Comparison of ENCODE assay signal across 8 cellular contexts in the genomic region with DNA sequence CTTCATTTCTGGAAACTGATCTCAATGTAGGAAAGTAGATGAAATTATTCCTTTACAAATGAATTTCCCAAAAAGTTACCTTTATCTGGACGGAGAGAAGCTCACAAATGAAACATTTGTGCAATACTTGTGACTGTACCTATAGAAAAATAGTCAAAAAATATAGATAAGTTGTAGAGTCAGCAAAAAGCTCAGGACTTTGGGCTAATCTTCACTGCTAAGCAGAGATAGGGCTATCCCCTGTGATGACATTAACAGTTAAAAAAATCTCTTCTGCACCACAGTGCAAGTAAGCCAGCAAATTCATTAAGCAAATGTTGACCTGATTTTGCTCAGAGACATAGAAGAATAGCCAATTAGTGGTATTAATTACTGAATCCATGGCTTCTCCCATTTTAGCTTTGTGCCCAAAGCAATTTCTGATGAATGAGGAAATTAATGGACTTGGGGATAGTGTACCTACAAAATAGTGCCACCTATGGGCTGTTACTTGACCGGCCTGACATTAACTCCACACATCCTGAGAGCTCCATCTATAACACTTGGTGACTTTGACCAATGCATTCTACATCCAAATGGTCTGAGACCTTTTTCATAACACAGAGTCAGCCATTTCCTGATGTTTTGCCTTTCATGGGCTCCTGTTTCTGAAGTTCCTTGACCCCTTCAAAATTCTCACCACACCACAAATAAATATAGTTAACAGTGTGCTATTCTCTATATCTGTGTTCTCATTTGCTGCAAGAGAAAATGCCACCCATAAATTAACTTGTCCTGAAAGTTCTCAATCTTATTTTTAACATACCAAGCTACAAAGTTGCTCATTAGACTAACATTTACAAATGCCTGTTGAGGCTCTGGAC.
DNase-seq lines count a peak whose midpoint lies in the region; ATAC-seq, FAIRE-seq and TF ChIP-seq lines count a peak whose summit lies in the region.

No MANE protein-coding gene starts in this region.

- in situ Hi-C loops in GM13977 (cut with MboI; ENCODE audit: low pct_unique_long_range_greater_than_20kb, low sequenced_read_pairs, unreplicated experiment): no loop called here

- TF ChIP-seq CTCF in GM13977 (IDR thresholded peaks at IDR 0.05; ENCODE audit: extremely low read depth, insufficient read depth, missing control alignments) (peak; percentile 67), fibroblast of mammary gland (conservative IDR thresholded peaks at IDR 0.05; ENCODE audit: control insufficient read depth, insufficient read depth, low read depth, low read length) (peak; percentile 78)

- ATAC-seq in HG03457 (IDR thresholded peaks at IDR 0.05; ENCODE audit: unreplicated experiment) (peak; percentile 59), GM18873 (IDR thresholded peaks at IDR 0.05; ENCODE audit: low FRiP score, unreplicated experiment) (no peak), GM21529 (IDR thresholded peaks at IDR 0.05; ENCODE audit: unreplicated experiment) (no peak)

- FAIRE-seq in RCC 7860 (lab: Jason Lieb, UNC): peak; percentile 40

- DNase-seq in AG08396 (ENCODE audit: low spot score) (peak; percentile 27), GM13977 (ENCODE audit: low spot score) (peak; percentile 22), RCC 7860 (ENCODE audit: low spot score) (peak; percentile 42), fibroblast of mammary gland (ENCODE audit: low read depth) (peak; percentile 55), renal cortical epithelial cell (ENCODE audit: low read depth) (peak; percentile 62)

- H3K4me3 ChIP-seq in fibroblast of mammary gland (ENCODE audit: control insufficient read depth, low read depth, low read length): no peak overlapping the region
